Comparison of ENCODE assay signal across 8 cellular contexts in genomic region chr9:111632695-111633388, GRCh38. TPM values are rescaled to one million over a fixed set of nuclear protein-coding genes. Genes with fewer than 3 reads are reported as not detected.
DNase-seq lines count a peak whose midpoint lies in the region; ATAC-seq and TF ChIP-seq lines count a peak whose summit lies in the region.

No MANE protein-coding gene starts in this region.

- POLR2A ChIA-PET in activated CD8-positive, alpha-beta T cell treated with anti-CD3 and anti-CD28 coated beads for 36 hours (lab: Charles Lee): interaction anchor here (0.6 to 1.7 kb wide), 4 partner anchors 28 to 752 kb away, joined by 3 to 7 read pairs (median 3); partner anchors contain the start of gene GNG10

- TF ChIP-seq CTCF in activated CD8-positive, alpha-beta T cell treated with anti-CD3 and anti-CD28 coated beads for 36 hours (IDR thresholded peaks at IDR 0.05): no peak
- no peak for TF ChIP-seq CTCF in tibial artery (IDR thresholded peaks at IDR 0.05)

- H3K9me3 Mint-ChIP-seq in activated naive CD4-positive, alpha-beta T cell treated with anti-CD3 and anti-CD28 coated beads, Interleukin-2, amount 50 U/mL, for 24 hours: no peaks in the 10 kb centered on the region
- H3K9me3 Mint-ChIP-seq in activated CD8-positive, alpha-beta T cell treated with anti-CD3 and anti-CD28 coated beads for 36 hours: no peaks in the 10 kb centered on the region
- H3K9me3 Mint-ChIP-seq in immature natural killer cell: no peaks in the 10 kb centered on the region

- no peak for DNase-seq in activated naive CD4-positive, alpha-beta T cell (lab: John Stamatoyannopoulos, UW)
- DNase-seq in activated CD8-positive, alpha-beta T cell treated with anti-CD3 and anti-CD28 coated beads for 36 hours: no peak
- no peak for DNase-seq in immature natural killer cell
- DNase-seq in tibial artery: no peak
- no peak for DNase-seq in HuH-7 (ENCODE audit: low spot score)
- no peak for DNase-seq in stimulated activated naive CD4-positive, alpha-beta T cell (lab: John Stamatoyannopoulos, UW)
- no peak for DNase-seq in SHP77 treated with DMSO at 0.1 percent for 48 hours (lab: John Stamatoyannopoulos, UW)

- H3K27me3 ChIP-seq in tibial artery: no peaks in the 10 kb centered on the region

- H3K27me3 Mint-ChIP-seq in activated naive CD4-positive, alpha-beta T cell treated with anti-CD3 and anti-CD28 coated beads, Interleukin-2, amount 50 U/mL, for 24 hours: no peaks in the 10 kb centered on the region
- no peaks in the 10 kb centered on the region for H3K27me3 Mint-ChIP-seq in activated CD8-positive, alpha-beta T cell treated with anti-CD3 and anti-CD28 coated beads for 36 hours
- H3K27me3 Mint-ChIP-seq in immature natural killer cell (ENCODE audit: low read depth in 3 of 3): peaks cover 5 to 10% (median 5%) of the 10 kb centered on the region in 3 donors

- H3K4me1 ChIP-seq in tibial artery: peaks cover 0 to 27% (median 18%) of the 10 kb centered on the region in 4 donors

- no peaks in the 10 kb centered on the region for H3K36me3 ChIP-seq in tibial artery

- peaks cover 46% of the 10 kb centered on the region for H3K4me1 Mint-ChIP-seq in activated naive CD4-positive, alpha-beta T cell treated with anti-CD3 and anti-CD28 coated beads, Interleukin-2, amount 50 U/mL, for 24 hours
- H3K4me1 Mint-ChIP-seq in activated CD8-positive, alpha-beta T cell treated with anti-CD3 and anti-CD28 coated beads for 36 hours (ENCODE audit: low read depth): peaks cover 40% of the 10 kb centered on the region
- peaks cover 34 to 54% of the 10 kb centered on the region in 2 donors for H3K4me1 Mint-ChIP-seq in immature natural killer cell

- peak overlapping the region; percentile 99 for H3K4me3 Mint-ChIP-seq in activated naive CD4-positive, alpha-beta T cell treated with anti-CD3 and anti-CD28 coated beads, Interleukin-2, amount 50 U/mL, for 24 hours
- H3K4me3 Mint-ChIP-seq in activated CD8-positive, alpha-beta T cell treated with anti-CD3 and anti-CD28 coated beads for 36 hours: peak overlapping the region; percentile 89
- H3K4me3 Mint-ChIP-seq in immature natural killer cell: peak overlapping the region in 4 of 5 donors; percentile 87 to 96 (median 94)

- H3K36me3 Mint-ChIP-seq in activated naive CD4-positive, alpha-beta T cell treated with anti-CD3 and anti-CD28 coated beads, Interleukin-2, amount 50 U/mL, for 24 hours: peaks cover 3% of the 10 kb centered on the region
- H3K36me3 Mint-ChIP-seq in activated CD8-positive, alpha-beta T cell treated with anti-CD3 and anti-CD28 coated beads for 36 hours (ENCODE audit: low read depth): peaks cover 42% of the 10 kb centered on the region
- H3K36me3 Mint-ChIP-seq in immature natural killer cell: no peaks in the 10 kb centered on the region

- CTCF ChIA-PET in activated CD8-positive, alpha-beta T cell treated with anti-CD3 and anti-CD28 coated beads for 36 hours (lab: Charles Lee): interaction anchor here (0.7 to 1.2 kb wide), 2 partner anchors 35 to 110 kb away, joined by 3 to 5 read pairs; no protein-coding TSS in a partner anchor

- H3K27ac ChIP-seq in tibial artery: no peak overlapping the region

- ATAC-seq in activated CD8-positive, alpha-beta T cell treated with anti-CD3 and anti-CD28 coated beads for 36 hours: no peak

- intact Hi-C loops in activated CD8-positive, alpha-beta T cell treated with anti-CD3 and anti-CD28 coated beads for 36 hours (cut with micrococcal nuclease): no loop called here
- intact Hi-C loops in tibial artery (cut with DNase I; ENCODE audit: low total_unique reads): no loop called here

- H3K27ac Mint-ChIP-seq in activated naive CD4-positive, alpha-beta T cell treated with anti-CD3 and anti-CD28 coated beads, Interleukin-2, amount 50 U/mL, for 24 hours: no peak overlapping the region
- no peak overlapping the region for H3K27ac Mint-ChIP-seq in activated CD8-positive, alpha-beta T cell treated with anti-CD3 and anti-CD28 coated beads for 36 hours
- H3K27ac Mint-ChIP-seq in immature natural killer cell: peak overlapping the region; percentile 89 to 96 (median 91)

- H3K4me3 ChIP-seq in tibial artery: peak overlapping the region; percentile 74 to 94

- no peaks in the 10 kb centered on the region for H3K9me3 ChIP-seq in tibial artery

RNA-seq across cellular contexts. Expression of gene DNAJC25, which starts 1.7 kb away (rescaled TPM):
- total RNA-seq in activated CD8-positive, alpha-beta T cell treated with anti-CD3 and anti-CD28 coated beads for 36 hours: 10 to 100 TPM in 1 of 2 experiments, 1 to 10 TPM in 1; 9.6 to 11.0 TPM
- polyA plus RNA-seq in immature natural killer cell: 1 to 10 TPM; 2.1 to 7.7 (median 2.6) TPM

RNA-seq across cellular contexts. Expression of gene GNG10, which starts 28.6 kb away (rescaled TPM):
- 10 to 100 TPM; 14.3 to 17.2 TPM for total RNA-seq in activated CD8-positive, alpha-beta T cell treated with anti-CD3 and anti-CD28 coated beads for 36 hours
- 10 to 100 TPM; 18.3 to 30.1 (median 28.2) TPM for polyA plus RNA-seq in immature natural killer cell

RNA-seq across cellular contexts. Expression of gene PTGR1, which starts 33.4 kb away (rescaled TPM):
- total RNA-seq in activated CD8-positive, alpha-beta T cell treated with anti-CD3 and anti-CD28 coated beads for 36 hours: 1 to 10 TPM; 1.7 to 1.8 TPM
- polyA plus RNA-seq in immature natural killer cell: under 1 TPM in 1 of 3 donors, not detected in 2; 0.34 TPM

Comparison
In these comparisons a context has a peak if more than half of its experiments do, and no peak if none do; other contexts are left out.
1. H3K27ac Mint-ChIP-seq: peak in immature natural killer cell (6 of 6); none in activated naive CD4-positive, alpha-beta T cell treated with anti-CD3 and anti-CD28 coated beads, Interleukin-2, amount 50 U/mL, for 24 hours (single experiment) and activated CD8-positive, alpha-beta T cell treated with anti-CD3 and anti-CD28 coated beads for 36 hours (single experiment).
2. Peak in every context shown above with its lines, with median percentiles within 50 percentile points of each other: H3K4me3 Mint-ChIP-seq.